In genomic region chr9:18587988-18588387, GRCh38 we compare ENCODE assay signal across 15 cellular contexts.
"Had no signal": no experiment of that assay in that cellular context is flagged by ENCODE, and none has a peak within 500 bp of the region (broad histone marks: within the 10 kb centered on the region; RNA-seq: fewer than 3 reads in every experiment).

No MANE protein-coding gene starts in this region.

- ATAC-seq: effector memory CD8-positive, alpha-beta T cell; stimulated activated naive CD8-positive, alpha-beta T cell treated with anti-CD3 and anti-CD28 coated beads, Interleukin-15, amount 100 ng/mL, for 72 hours had no signal

- H3K27ac ChIP-seq: breast epithelium, epithelial cell of prostate, left ventricle myocardium inferior, right atrium auricular region had no signal

- H3K36me3 ChIP-seq: breast epithelium, left ventricle myocardium inferior, right atrium auricular region had no signal

- H3K27me3 ChIP-seq: breast epithelium, right atrium auricular region had no signal

- H3K4me3 ChIP-seq: breast epithelium, left ventricle myocardium inferior, right atrium auricular region had no signal

- H3K4me1 ChIP-seq: breast epithelium, left ventricle myocardium inferior, right atrium auricular region had no signal

- DNase-seq: activated CD4-positive, alpha-beta T cell treated with anti-CD3 and anti-CD28 coated beads, Interleukin-2, amount 10 ng/mL, durations not matched to agents 7 days and 5 days; activated gamma-delta T cell treated with Interleukin-2 at 50 U/mL for 16 hours; activated naive CD8-positive, alpha-beta T cell treated with anti-CD3 and anti-CD28 coated beads for 36 hours; amygdala; cerebellar nuclear complex; dermis blood vessel endothelial cell; effector memory CD8-positive, alpha-beta T cell; hypothalamus; left ventricle myocardium inferior; mesenchymal stem cell; occipital lobe; stimulated activated naive CD8-positive, alpha-beta T cell treated with anti-CD3 and anti-CD28 coated beads, Interleukin-15, amount 100 ng/mL, for 72 hours had no signal
